26 cellular contexts compared by ENCODE assay signal in genomic region chr5:40511801-40512200, GRCh38.
"Had no signal": no experiment of that assay in that cellular context is flagged by ENCODE, and none has a peak within 500 bp of the region (broad histone marks: within the 10 kb centered on the region; RNA-seq: fewer than 3 reads in every experiment).

No MANE protein-coding gene starts in this region.

- H3K36me3 ChIP-seq: colonic mucosa, esophagus muscularis mucosa, esophagus squamous epithelium, gastrocnemius medialis, gastroesophageal sphincter, heart left ventricle, heart right ventricle had no signal

- H3K4me3 Mint-ChIP-seq: dendritic cell treated with granulocyte-macrophage colony-stimulating factor and Interleukin-4, amounts not matched to agents 40 ng/mL and 50 ng/mL, for 4 days; effector memory CD8-positive, alpha-beta T cell; endodermal cell had no signal

- H3K27me3 ChIP-seq: colonic mucosa, dorsolateral prefrontal cortex, esophagus muscularis mucosa, esophagus squamous epithelium, foreskin keratinocyte, gastrocnemius medialis, gastroesophageal sphincter, heart left ventricle, heart right ventricle had no signal

- H3K27me3 Mint-ChIP-seq: dendritic cell treated with granulocyte-macrophage colony-stimulating factor and Interleukin-4, amounts not matched to agents 40 ng/mL and 50 ng/mL, for 4 days; effector memory CD8-positive, alpha-beta T cell had no signal

- H3K27ac ChIP-seq: colonic mucosa, coronary artery, dorsolateral prefrontal cortex, epithelial cell of prostate, esophagus muscularis mucosa, esophagus squamous epithelium, foreskin keratinocyte, gastrocnemius medialis, gastroesophageal sphincter, heart left ventricle, heart right ventricle had no signal

- H3K4me1 ChIP-seq: colonic mucosa, esophagus muscularis mucosa, esophagus squamous epithelium, foreskin keratinocyte, gastrocnemius medialis, gastroesophageal sphincter, heart right ventricle had no signal

- FAIRE-seq: endothelial cell of umbilical vein had no signal

- H3K4me1 Mint-ChIP-seq: endodermal cell had no signal

- ATAC-seq: effector memory CD8-positive, alpha-beta T cell; esophagus mucosa; foreskin keratinocyte; gastrocnemius medialis; gastroesophageal sphincter; heart left ventricle; heart right ventricle had no signal

- H3K4me3 ChIP-seq: colonic mucosa, coronary artery, dorsolateral prefrontal cortex, esophagus muscularis mucosa, esophagus squamous epithelium, gastrocnemius medialis, gastroesophageal sphincter, heart left ventricle, heart right ventricle had no signal

- H3K9me3 Mint-ChIP-seq: dendritic cell treated with granulocyte-macrophage colony-stimulating factor and Interleukin-4, amounts not matched to agents 40 ng/mL and 50 ng/mL, for 4 days; effector memory CD8-positive, alpha-beta T cell; endodermal cell had no signal

- H3K9me3 ChIP-seq: colonic mucosa, esophagus muscularis mucosa, esophagus squamous epithelium, gastrocnemius medialis, gastroesophageal sphincter, heart left ventricle had no signal

- H3K27ac Mint-ChIP-seq: dendritic cell treated with granulocyte-macrophage colony-stimulating factor and Interleukin-4, amounts not matched to agents 40 ng/mL and 50 ng/mL, for 4 days; effector memory CD8-positive, alpha-beta T cell; endodermal cell had no signal

- DNase-seq: colonic mucosa; cortex of kidney; dermis blood vessel endothelial cell; dorsolateral prefrontal cortex; effector CD4-positive, alpha-beta T cell; effector CD8-positive, alpha-beta T cell; effector memory CD4-positive, alpha-beta T cell; effector memory CD8-positive, alpha-beta T cell; endodermal cell; erythroblast; esophagus squamous epithelium; foreskin fibroblast; foreskin keratinocyte; foreskin melanocyte; gastrocnemius medialis; glutamatergic neuron; head of caudate nucleus; heart left ventricle; heart right ventricle had no signal
